ENCODE assay signal across 28 cellular contexts in the genomic region with DNA sequence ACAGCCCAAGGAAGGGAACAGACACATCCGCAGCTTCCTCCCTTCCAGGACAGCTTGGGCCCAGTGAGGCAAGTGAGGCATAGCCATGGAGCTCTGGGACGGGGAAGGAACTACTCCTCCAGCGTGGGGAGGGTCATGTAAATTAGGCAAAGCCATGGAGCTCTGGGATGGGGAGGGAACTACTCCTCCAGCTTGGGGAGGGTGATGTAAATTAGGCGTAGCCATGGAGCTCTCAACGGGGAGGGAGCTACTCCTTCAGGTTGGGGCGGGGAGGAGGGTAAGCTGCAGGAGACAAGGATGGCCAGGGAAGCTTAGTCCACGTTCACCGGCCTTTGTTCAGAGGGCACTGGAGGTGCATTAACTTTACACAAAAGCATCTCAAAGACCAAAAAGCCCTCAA.
"Had no signal": no experiment of that assay in that cellular context is flagged by ENCODE, and none has a peak within 500 bp of the region (broad histone marks: within the 10 kb centered on the region; RNA-seq: fewer than 3 reads in every experiment).

No MANE protein-coding gene starts in this region.

- H3K4me3 ChIP-seq: dorsolateral prefrontal cortex, gastrocnemius medialis, lower lobe of right lung, prostate gland, right atrium auricular region, smooth muscle cell, suprapubic skin, transverse colon, upper lobe of right lung, uterus had no signal

- H3K4me2 ChIP-seq: smooth muscle cell had no signal

- H3K9me3 ChIP-seq: gastrocnemius medialis, lower lobe of right lung, prostate gland, right atrium auricular region, suprapubic skin, transverse colon, upper lobe of right lung, uterus had no signal

- DNase-seq: dorsolateral prefrontal cortex; effector CD4-positive, alpha-beta T cell; foreskin fibroblast; gastrocnemius medialis; immature natural killer cell; islet precursor cell; kidney glomerular epithelial cell; left colon; left ventricle myocardium superior; lower lobe of right lung; natural killer cell; stimulated activated CD4-positive, alpha-beta T cell treated with anti-CD3 and anti-CD28 coated beads, Interleukin-12 subunit alpha, Interleukin-12 subunit beta, amount 100 ng/mL, for 4 hours; stimulated activated CD4-positive, alpha-beta T cell treated with anti-CD3 and anti-CD28 coated beads, Interleukin-1b, Interleukin-23, amount 100 ng/mL, for 48 hours; stimulated activated CD4-positive, alpha-beta T cell treated with anti-CD3 and anti-CD28 coated beads, Interleukin-4, amount 100 ng/mL, for 1 hour; stimulated activated CD8-positive, alpha-beta memory T cell treated with anti-CD3 and anti-CD28 coated beads, Interleukin-4, amount 100 ng/mL, for 48 hours; stimulated activated naive CD4-positive, alpha-beta T cell; stimulated activated naive CD8-positive, alpha-beta T cell treated with anti-CD3 and anti-CD28 coated beads, Interleukin-15, amount 100 ng/mL, for 72 hours; transverse colon; upper lobe of right lung; uterus had no signal

- H3K36me3 ChIP-seq: lower lobe of right lung, prostate gland, right atrium auricular region, suprapubic skin, transverse colon, upper lobe of right lung, uterus had no signal

- H3K27me3 ChIP-seq: dorsolateral prefrontal cortex, gastrocnemius medialis, right atrium auricular region, suprapubic skin, transverse colon, upper lobe of right lung, uterus had no signal

- FAIRE-seq: colon had no signal

- H3K27ac ChIP-seq: dorsolateral prefrontal cortex, epithelial cell of prostate, gastrocnemius medialis, lower lobe of right lung, prostate gland, right atrium auricular region, suprapubic skin, transverse colon, upper lobe of right lung, uterus had no signal

- ATAC-seq: esophagus mucosa; gastrocnemius medialis; left colon; left ventricle myocardium superior; lower lobe of right lung; natural killer cell; sciatic nerve; stimulated activated naive CD8-positive, alpha-beta T cell treated with anti-CD3 and anti-CD28 coated beads, Interleukin-15, amount 100 ng/mL, for 72 hours; upper lobe of right lung had no signal

- H3K4me1 ChIP-seq: gastrocnemius medialis, lower lobe of right lung, prostate gland, right atrium auricular region, suprapubic skin, transverse colon, upper lobe of right lung, uterus had no signal
